In the genomic region with DNA sequence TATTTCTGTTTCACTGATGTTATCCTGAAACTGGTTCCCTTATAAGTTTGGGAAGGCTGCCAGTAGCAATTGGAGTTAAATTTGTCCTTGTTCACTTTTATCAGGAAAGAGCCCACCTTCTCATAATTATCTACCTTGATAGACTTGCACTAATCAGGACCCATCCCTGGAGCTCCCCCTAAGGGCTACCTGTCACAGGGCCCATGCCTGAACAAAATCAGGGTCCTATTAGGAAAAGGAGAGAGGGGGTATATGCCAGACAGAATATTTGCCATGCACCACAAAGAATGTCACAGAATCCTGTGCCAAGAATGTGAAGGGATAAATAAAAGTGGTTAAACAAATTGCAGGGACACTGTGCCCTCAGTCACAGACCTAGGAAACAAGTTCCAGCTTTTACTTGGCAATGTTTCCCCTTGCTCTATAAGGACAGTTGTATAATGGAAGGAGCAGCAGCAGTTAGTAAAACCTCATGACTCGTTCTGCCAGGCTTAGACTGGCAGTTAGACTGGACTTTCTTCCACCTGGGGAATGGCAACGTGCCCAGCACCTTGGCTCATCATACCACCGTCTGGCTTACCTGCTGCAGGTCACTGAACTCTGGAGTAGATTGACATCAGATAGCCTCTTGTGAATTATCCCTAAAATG, we compare ENCODE assay signal across 18 cellular contexts. TPM values are rescaled to one million over a fixed set of nuclear protein-coding genes. Genes with fewer than 3 reads are reported as not detected.
DNase-seq lines count a peak whose midpoint lies in the region; ATAC-seq and TF ChIP-seq lines count a peak whose summit lies in the region.
"Had no signal": no experiment of that assay in that cellular context is flagged by ENCODE, and none has a peak within 500 bp of the region (broad histone marks: within the 10 kb centered on the region; RNA-seq: fewer than 3 reads in every experiment).

No MANE protein-coding gene starts in this region.

- no TSS peak for BruUV-seq in Calu3 (replicated peaks; lab: Mats Ljungman, UMichigan)
- no TSS peak for BruUV-seq in OCI-LY7 (replicated peaks; lab: Mats Ljungman, UMichigan)

- no peaks in the 10 kb centered on the region for H3K9me3 Mint-ChIP-seq in Calu3 (ENCODE audit: low read depth, unreplicated experiment)
- H3K9me3 Mint-ChIP-seq: activated naive CD4-positive, alpha-beta T cell treated with anti-CD3 and anti-CD28 coated beads, Interleukin-2, amount 50 U/mL, for 24 hours; naive thymus-derived CD8-positive, alpha-beta T cell; stimulated activated naive B cell treated with anti-CD40 and anti-IgM and Interleukin-4, amounts not matched to agents 10 μg/mL and 1 μg/mL and 100 μg/mL, for 72 hours had no signal

- intact Hi-C loops in Calu3 (cut with micrococcal nuclease; ENCODE audit: unreplicated experiment) (no loop called here), OCI-LY7 (cut with micrococcal nuclease; ENCODE audit: unreplicated experiment) (no loop called here)

- H3K4me1 ChIP-seq in OCI-LY7 (ENCODE audit: insufficient read depth, low read length, poor library complexity, severe bottlenecking): no peaks in the 10 kb centered on the region
- H3K4me1 ChIP-seq: heart left ventricle, left lung had no signal

- no peaks in the 10 kb centered on the region for H3K36me3 ChIP-seq in OCI-LY7 (ENCODE audit: insufficient read depth, low read length)
- H3K36me3 ChIP-seq: heart left ventricle, left lung had no signal

- no peak overlapping the region for H2AFZ ChIP-seq in OCI-LY7 (ENCODE audit: low read length)

- H3K4me3 ChIP-seq in OCI-LY7 (ENCODE audit: low read depth, low read length, poor library complexity, severe bottlenecking): no peak overlapping the region
- H3K4me3 ChIP-seq: heart left ventricle, left lung had no signal

- H4K20me1 ChIP-seq in OCI-LY7 (ENCODE audit: insufficient read depth, low read length): no peaks in the 10 kb centered on the region

- H3K4me1 Mint-ChIP-seq in Calu3 (ENCODE audit: low read depth, unreplicated experiment): no peaks in the 10 kb centered on the region
- H3K4me1 Mint-ChIP-seq: activated naive CD4-positive, alpha-beta T cell treated with anti-CD3 and anti-CD28 coated beads, Interleukin-2, amount 50 U/mL, for 24 hours; naive thymus-derived CD8-positive, alpha-beta T cell; stimulated activated naive B cell treated with anti-CD40 and anti-IgM and Interleukin-4, amounts not matched to agents 10 μg/mL and 1 μg/mL and 100 μg/mL, for 72 hours had no signal

- TF ChIP-seq CTCF in Calu3 (IDR thresholded peaks at IDR 0.05; ENCODE audit: unreplicated experiment): peak; percentile 18
- TF ChIP-seq CTCF in OCI-LY7 (conservative IDR thresholded peaks at IDR 0.05; ENCODE audit: low read length): peak; percentile 44; the same call in 1 of the 2 replicates

- DNase-seq in Calu3 (peak; percentile 22), HPDE6-E6E7 (ENCODE audit: extremely low spot score) (peak; percentile 49), OCI-LY7 (ENCODE audit: low spot score) (no peak), globus pallidus (ENCODE audit: low spot score) (peak; percentile 1), SHP77 (lab: John Stamatoyannopoulos, UW) (no peak)
- no peak for DNase-seq in stimulated activated naive CD4-positive, alpha-beta T cell treated with Interleukin-2 at 50 U/mL for 16 hours (lab: John Stamatoyannopoulos, UW)
- DNase-seq: activated CD8-positive, alpha-beta memory T cell treated with anti-CD3 and anti-CD28 coated beads, Interleukin-2, amount 50 U/mL, for 4 hours; central memory CD4-positive, alpha-beta T cell; GOT3; heart left ventricle; left lung; naive thymus-derived CD8-positive, alpha-beta T cell; NCI-H774; stimulated activated naive B cell treated with anti-CD40 and anti-IgM and Interleukin-4, amounts not matched to agents 10 μg/mL and 1 μg/mL and 100 μg/mL, for 72 hours had no signal

- POLR2A ChIA-PET in OCI-LY7 (lab: Charles Lee): no interaction called here

- no peak overlapping the region for H3K27ac ChIP-seq in OCI-LY7 (ENCODE audit: low read depth, low read length, poor library complexity, severe bottlenecking)
- H3K27ac ChIP-seq: heart left ventricle, left lung had no signal

- no peaks in the 10 kb centered on the region for H3K27me3 Mint-ChIP-seq in Calu3 (ENCODE audit: unreplicated experiment)
- H3K27me3 Mint-ChIP-seq: activated naive CD4-positive, alpha-beta T cell treated with anti-CD3 and anti-CD28 coated beads, Interleukin-2, amount 50 U/mL, for 24 hours; naive thymus-derived CD8-positive, alpha-beta T cell; stimulated activated naive B cell treated with anti-CD40 and anti-IgM and Interleukin-4, amounts not matched to agents 10 μg/mL and 1 μg/mL and 100 μg/mL, for 72 hours had no signal

- H3K9me2 ChIP-seq in OCI-LY7 (ENCODE audit: insufficient read depth, low read length): no peaks in the 10 kb centered on the region

- no peaks in the 10 kb centered on the region for H3K79me2 ChIP-seq in OCI-LY7 (ENCODE audit: insufficient read depth, low read depth, low read length)

- H3K36me3 Mint-ChIP-seq in Calu3 (ENCODE audit: insufficient read depth, unreplicated experiment): no peaks in the 10 kb centered on the region
- H3K36me3 Mint-ChIP-seq: activated naive CD4-positive, alpha-beta T cell treated with anti-CD3 and anti-CD28 coated beads, Interleukin-2, amount 50 U/mL, for 24 hours; naive thymus-derived CD8-positive, alpha-beta T cell; stimulated activated naive B cell treated with anti-CD40 and anti-IgM and Interleukin-4, amounts not matched to agents 10 μg/mL and 1 μg/mL and 100 μg/mL, for 72 hours had no signal

- no peaks in the 10 kb centered on the region for H3K9me3 ChIP-seq in OCI-LY7 (ENCODE audit: low read length)
- H3K9me3 ChIP-seq: heart left ventricle, left lung had no signal

- H3K4me3 Mint-ChIP-seq in Calu3 (ENCODE audit: low read depth, unreplicated experiment): no peak overlapping the region
- H3K4me3 Mint-ChIP-seq: activated naive CD4-positive, alpha-beta T cell treated with anti-CD3 and anti-CD28 coated beads, Interleukin-2, amount 50 U/mL, for 24 hours; naive thymus-derived CD8-positive, alpha-beta T cell; stimulated activated naive B cell treated with anti-CD40 and anti-IgM and Interleukin-4, amounts not matched to agents 10 μg/mL and 1 μg/mL and 100 μg/mL, for 72 hours had no signal

- no peak for ATAC-seq in HG02763 (IDR thresholded peaks at IDR 0.05; ENCODE audit: unreplicated experiment)
- ATAC-seq in HG02610 (IDR thresholded peaks at IDR 0.05; ENCODE audit: unreplicated experiment): no peak
- ATAC-seq: heart left ventricle; left lung; naive thymus-derived CD8-positive, alpha-beta T cell; stimulated activated naive B cell treated with anti-CD40 and anti-IgM and Interleukin-4, amounts not matched to agents 10 μg/mL and 1 μg/mL and 100 μg/mL, for 72 hours had no signal

- CTCF ChIA-PET in Calu3 (lab: Charles Lee): interaction anchor here (0.5 kb wide), 1 partner anchor 236 kb away, joined by 3 read pairs; no protein-coding TSS in a partner anchor
- CTCF ChIA-PET in OCI-LY7 (lab: Charles Lee; ENCODE audit: unreplicated experiment): no interaction called here

- H3K4me2 ChIP-seq in OCI-LY7 (ENCODE audit: low read length): no peak overlapping the region

- no peak overlapping the region for H3K27ac Mint-ChIP-seq in Calu3 (ENCODE audit: unreplicated experiment)
- H3K27ac Mint-ChIP-seq: activated naive CD4-positive, alpha-beta T cell treated with anti-CD3 and anti-CD28 coated beads, Interleukin-2, amount 50 U/mL, for 24 hours; naive thymus-derived CD8-positive, alpha-beta T cell; stimulated activated naive B cell treated with anti-CD40 and anti-IgM and Interleukin-4, amounts not matched to agents 10 μg/mL and 1 μg/mL and 100 μg/mL, for 72 hours had no signal

RNA-seq across cellular contexts. Expression of gene VWC2L, which starts 32.3 kb away (rescaled TPM):
- total RNA-seq in Calu3 (2022) (not detected in 2 replicates), OCI-LY7 (2022) (not detected in 2 replicates)
- total RNA-seq in OCI-LY7 (2014; rRNA removed; shearing (Covaris generic)): not detected in 2 replicates
- total RNA-seq: left lung; naive thymus-derived CD8-positive, alpha-beta T cell; urinary bladder had no signal

Comparison
In these comparisons a context has a peak if more than half of its experiments do, and no peak if none do; other contexts are left out.
1. DNase-seq: peak in Calu3 (single experiment), HPDE6-E6E7 (single experiment) and globus pallidus (single experiment); none in OCI-LY7 (single experiment), SHP77 (0 of 2) and stimulated activated naive CD4-positive, alpha-beta T cell treated with Interleukin-2 at 50 U/mL for 16 hours (single experiment).